ENCODE assay signal across 20 cellular contexts in the genomic region with DNA sequence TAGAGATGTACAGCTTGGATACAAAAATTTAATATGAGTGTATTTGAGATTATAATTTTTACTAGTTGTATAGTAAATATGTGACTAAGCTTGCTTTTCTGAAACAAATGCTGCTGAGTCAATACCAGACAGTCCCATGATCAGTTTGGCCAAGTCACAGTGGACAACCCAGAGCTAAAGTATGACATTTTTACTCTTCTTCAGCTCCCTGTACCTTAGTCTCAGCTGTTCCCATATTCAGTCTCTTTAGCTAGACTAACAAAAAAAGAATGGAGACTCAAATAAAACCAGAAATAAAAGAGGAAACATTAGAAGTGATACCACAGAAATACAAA.
DNase-seq lines count a peak whose midpoint lies in the region; ATAC-seq and TF ChIP-seq lines count a peak whose summit lies in the region.
"Had no signal": no experiment of that assay in that cellular context is flagged by ENCODE, and none has a peak within 500 bp of the region (broad histone marks: within the 10 kb centered on the region; RNA-seq: fewer than 3 reads in every experiment).

No MANE protein-coding gene starts in this region.

- no peaks in the 10 kb centered on the region for H3K4me1 ChIP-seq in cardiac muscle cell (ENCODE audit: low read depth)
- H3K4me1 ChIP-seq in heart right ventricle, result peaks cover 0 to 17% (median 0%) of the 10 kb centered on the region in 9 donors
- H3K4me1 ChIP-seq: A549; BE2C; BLaER1 treated with 17β-estradiol and CSF1 and Interleukin-3, amounts not matched to agents 10 nM and 100 nM had no signal

- H3K9me3 ChIP-seq in cardiac muscle cell (ENCODE audit: low read depth) (no peaks in the 10 kb centered on the region), heart right ventricle (peaks cover 0 to 6% (median 0%) of the 10 kb centered on the region in 11 donors)
- H3K9me3 ChIP-seq: A549, BE2C had no signal

- no peak for DNase-seq in cardiac muscle cell (ENCODE audit: low read depth in 1 of 2, low spot score in 1 of 2)
- DNase-seq in heart right ventricle, result no peak
- peak; percentile 21 for DNase-seq in iris pigment epithelial cell (ENCODE audit: low read depth)
- no peak for DNase-seq in NCI-H446 treated with DMSO at 0.1 percent for 48 hours (lab: John Stamatoyannopoulos, UW)
- DNase-seq in central memory CD4-positive, alpha-beta T cell, result no peak
- DNase-seq: 8988T; ACHN; BE2C; CD4-positive, alpha-beta T cell; CD8-positive, alpha-beta memory T cell; DMS 273 treated with DMSO at 0.1 percent for 48 hours; DMS79; EL; GDM1; GOT3; H7; HCEC 1CT had no signal

- no peak for ATAC-seq in heart right ventricle
- ATAC-seq: A549 had no signal

- H3K4me3 ChIP-seq in cardiac muscle cell, result no peak overlapping the region
- no peak overlapping the region for H3K4me3 ChIP-seq in heart right ventricle
- H3K4me3 ChIP-seq: A549; BLaER1 treated with 17β-estradiol and CSF1 and Interleukin-3, amounts not matched to agents 10 nM and 100 nM had no signal

- H3K27me3 ChIP-seq in cardiac muscle cell (no peaks in the 10 kb centered on the region), heart right ventricle (no peaks in the 10 kb centered on the region)
- H3K27me3 ChIP-seq: BE2C; BLaER1 treated with 17β-estradiol and CSF1 and Interleukin-3, amounts not matched to agents 10 nM and 100 nM had no signal

- H3K36me3 ChIP-seq in cardiac muscle cell (no peaks in the 10 kb centered on the region), heart right ventricle (no peaks in the 10 kb centered on the region)
- H3K36me3 ChIP-seq: BE2C; BLaER1 treated with 17β-estradiol and CSF1 and Interleukin-3, amounts not matched to agents 10 nM and 100 nM had no signal

- intact Hi-C loops in heart right ventricle (cut with DNase I), result no loop called here

- no peak for TF ChIP-seq CTCF in cardiac muscle cell (IDR thresholded peaks at IDR 0.05; ENCODE audit: low read depth, low read length)
- no peak for TF ChIP-seq CTCF in heart right ventricle (IDR thresholded peaks at IDR 0.05)
- TF ChIP-seq CTCF in VCaP (conservative IDR thresholded peaks at IDR 0.05), result no peak

- H3K27ac ChIP-seq in cardiac muscle cell, result peak overlapping the region; percentile 40
- no peak overlapping the region for H3K27ac ChIP-seq in heart right ventricle
- peak overlapping the region; percentile 72 for H3K27ac ChIP-seq in VCaP
- H3K27ac ChIP-seq: A549; BLaER1 treated with 17β-estradiol and CSF1 and Interleukin-3, amounts not matched to agents 10 nM and 100 nM had no signal

Comparison
In these comparisons a context has a peak if more than half of its experiments do, and no peak if none do; other contexts are left out.
1. H3K27ac ChIP-seq: peak in cardiac muscle cell (single experiment) and VCaP (single experiment); none in heart right ventricle (0 of 10).